Comparison of ENCODE assay signal across 1 cellular context in the genomic region with DNA sequence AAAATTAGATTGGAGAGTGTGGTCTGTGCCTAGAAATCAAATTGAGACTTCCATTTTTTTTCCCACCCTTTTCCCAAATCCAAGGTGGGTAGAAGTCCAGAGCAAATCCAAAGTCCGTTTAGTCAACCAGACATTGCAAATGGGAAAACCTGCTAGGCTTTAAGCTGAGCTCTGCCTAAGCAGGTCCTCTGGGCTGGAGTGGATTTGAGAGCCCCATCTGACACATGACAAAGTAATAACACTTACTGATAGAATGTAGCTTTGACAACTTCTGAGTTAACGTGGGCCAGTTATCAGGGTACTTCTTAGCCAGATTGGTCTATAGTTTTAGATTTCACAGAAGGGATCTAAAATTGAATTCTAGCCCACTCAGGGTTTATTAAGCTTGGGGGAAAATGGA.
TF ChIP-seq lines count a peak whose summit lies in the region.

No MANE protein-coding gene starts in this region.

TF ChIP-seq in HepG2, 621 proteins besides CTCF, POLR2A, EP300 and RAD21 (continued from another document):
- TF ChIP-seq REL (CRISPR knock-in tag; conservative IDR thresholded peaks at IDR 0.05) (no peak), NONO (IDR thresholded peaks at IDR 0.05) (no peak), NONO (CRISPR knock-in tag; conservative IDR thresholded peaks at IDR 0.05) (no peak), NFYC (CRISPR knock-in tag; IDR thresholded peaks at IDR 0.05) (no peak)
